Comparison of ENCODE assay signal across 1 cellular context in the genomic region with DNA sequence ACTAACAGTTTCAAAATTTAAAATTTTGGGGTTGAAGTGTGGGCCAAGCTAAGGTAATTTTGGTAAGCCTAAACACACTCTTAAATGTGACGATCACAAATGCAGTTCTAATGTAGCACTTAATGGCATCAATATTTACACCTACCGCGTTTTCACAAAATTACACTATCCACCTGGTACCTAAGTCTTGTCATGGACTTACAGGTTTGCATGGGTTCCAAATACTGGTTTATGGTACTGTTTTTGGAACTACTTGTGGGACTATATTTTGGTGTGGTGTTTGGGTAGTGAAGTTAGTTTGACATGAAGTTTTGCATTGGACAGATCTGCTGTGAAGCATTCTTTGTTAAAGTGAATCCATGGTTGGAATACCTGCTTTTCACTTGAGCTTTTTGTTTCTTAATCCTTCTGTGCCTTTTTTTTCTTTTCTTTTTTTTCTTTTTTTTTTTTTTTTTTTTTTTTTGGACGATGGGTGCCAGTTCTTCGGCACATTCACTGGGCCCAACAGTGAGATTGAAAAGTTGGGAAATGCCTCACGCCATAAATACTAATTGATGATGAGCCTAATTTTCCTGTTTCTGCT.
TF ChIP-seq lines count a peak whose summit lies in the region.

No MANE protein-coding gene starts in this region.

TF ChIP-seq in HEK293, 187 proteins besides CTCF, POLR2A, EP300 and RAD21 (continued from another document):
- TF ChIP-seq, protein P1, sequence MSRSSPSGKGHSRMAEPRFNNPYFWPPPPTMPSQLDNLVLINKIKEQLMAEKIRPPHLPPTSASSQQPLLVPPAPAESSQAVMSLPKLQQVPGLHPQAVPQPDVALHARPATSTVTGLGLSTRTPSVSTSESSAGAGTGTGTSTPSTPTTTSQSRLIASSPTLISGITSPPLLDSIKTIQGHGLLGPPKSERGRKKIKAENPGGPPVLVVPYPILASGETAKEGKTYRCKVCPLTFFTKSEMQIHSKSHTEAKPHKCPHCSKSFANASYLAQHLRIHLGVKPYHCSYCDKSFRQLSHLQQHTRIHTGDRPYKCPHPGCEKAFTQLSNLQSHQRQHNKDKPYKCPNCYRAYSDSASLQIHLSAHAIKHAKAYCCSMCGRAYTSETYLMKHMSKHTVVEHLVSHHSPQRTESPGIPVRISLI (tag by site-specific recombination; IDR thresholded peaks at IDR 0.05): peak; percentile 94
- TF ChIP-seq TRIM28 (IDR thresholded peaks at IDR 0.05; ENCODE audit: borderline replicate concordance, low read length): no peak
- TF ChIP-seq PRDM1 (tag by site-specific recombination; IDR thresholded peaks at IDR 0.05): peak; percentile 65
